In the genomic region with DNA sequence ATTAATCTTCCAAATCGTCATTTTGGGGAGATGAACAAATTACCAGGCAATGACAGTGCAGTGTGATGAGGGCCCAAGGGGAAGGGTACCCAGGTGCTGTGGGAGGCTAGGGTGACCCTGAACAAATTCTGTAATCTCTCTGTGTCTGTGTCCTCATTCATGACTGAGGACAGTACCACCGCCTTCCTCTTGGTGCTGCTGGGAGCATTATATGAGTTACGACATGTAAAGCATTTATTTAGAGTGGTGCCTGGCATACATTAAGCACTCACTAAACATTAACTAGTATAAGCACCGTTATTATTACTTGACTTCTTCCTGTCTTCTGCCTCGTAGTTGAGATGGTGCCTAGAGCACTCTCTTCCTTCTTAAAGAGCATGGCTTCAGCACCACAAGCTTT, we compare ENCODE assay signal across 15 cellular contexts.
A peak's percentile ranks its signal among the peaks of the same experiment; 100 is the strongest.
DNase-seq lines count a peak whose midpoint lies in the region; ATAC-seq, FAIRE-seq and TF ChIP-seq lines count a peak whose summit lies in the region.
"Had no signal": no experiment of that assay in that cellular context is flagged by ENCODE, and none has a peak within 500 bp of the region (broad histone marks: within the 10 kb centered on the region; RNA-seq: fewer than 3 reads in every experiment).

No MANE protein-coding gene starts in this region.

- FAIRE-seq in astrocyte (lab: Jason Lieb, UNC), result no peak

- H2AFZ ChIP-seq in astrocyte (ENCODE audit: low read depth, low read length), result no peak overlapping the region
- H2AFZ ChIP-seq: hepatocyte had no signal

- H3K4me2 ChIP-seq in astrocyte (ENCODE audit: low read length), result no peak overlapping the region
- H3K4me2 ChIP-seq: hepatocyte had no signal

- CTCF ChIA-PET in BJ (lab: Yijun Ruan, JAX), result no interaction called here

- H3K36me3 ChIP-seq in BJ (ENCODE audit: control insufficient read depth, insufficient read depth, low read length) (no peaks in the 10 kb centered on the region), H7 (replicated peaks; ENCODE audit: control insufficient read depth, insufficient read depth, low read length) (no peaks in the 10 kb centered on the region), astrocyte (ENCODE audit: insufficient read depth, low read length) (no peaks in the 10 kb centered on the region)
- H3K36me3 ChIP-seq: neutrophil had no signal

- H3K79me2 ChIP-seq in astrocyte (ENCODE audit: insufficient read depth, low read length), result no peaks in the 10 kb centered on the region
- H3K79me2 ChIP-seq: hepatocyte had no signal

- H3K9me3 Mint-ChIP-seq in astrocyte (ENCODE audit: unreplicated experiment), result peaks cover 5% of the 10 kb centered on the region

- no peaks in the 10 kb centered on the region for H3K36me3 Mint-ChIP-seq in astrocyte (ENCODE audit: low read depth, unreplicated experiment)
- H3K36me3 Mint-ChIP-seq: activated naive CD4-positive, alpha-beta T cell treated with anti-CD3 and anti-CD28 coated beads, Interleukin-2, amount 50 U/mL, for 72 hours had no signal

- H3K27me3 ChIP-seq in BJ (ENCODE audit: control insufficient read depth, insufficient read depth, low read length) (no peaks in the 10 kb centered on the region), H7 (ENCODE audit: control insufficient read depth, insufficient read depth, low read length) (no peaks in the 10 kb centered on the region), astrocyte (ENCODE audit: insufficient read depth, low read length) (no peaks in the 10 kb centered on the region)
- H3K27me3 ChIP-seq: hepatocyte had no signal

- peaks cover 51% of the 10 kb centered on the region for H3K4me1 Mint-ChIP-seq in astrocyte (ENCODE audit: low read depth, unreplicated experiment)
- H3K4me1 Mint-ChIP-seq: activated B cell treated with CpG ODN at 0.5 μM for 24 hours had no signal

- peak; percentile 25 for ATAC-seq in left colon
- ATAC-seq: activated naive CD4-positive, alpha-beta T cell treated with anti-CD3 and anti-CD28 coated beads, Interleukin-2, amount 50 U/mL, for 72 hours had no signal

- H3K27me3 Mint-ChIP-seq in astrocyte (ENCODE audit: low read depth, unreplicated experiment), result no peaks in the 10 kb centered on the region

- no peak overlapping the region for H3K4me3 ChIP-seq in BJ (ENCODE audit: low read depth, low read length)
- H3K4me3 ChIP-seq in H7 (ENCODE audit: insufficient read depth, low read depth, low read length), result no peak overlapping the region
- H3K4me3 ChIP-seq in astrocyte (ENCODE audit: insufficient read depth, low read depth, low read length), result no peak overlapping the region
- H3K4me3 ChIP-seq: hepatocyte had no signal

- POLR2A ChIA-PET in BJ (lab: Charles Lee), result no interaction called here

- intact Hi-C loops in left colon (cut with DNase I, micrococcal nuclease), result no loop called here

- TF ChIP-seq CTCF in BJ (IDR thresholded peaks at IDR 0.05; ENCODE audit: insufficient read depth, low read depth, low read length) (0 out of 2 replicates have a peak, but pooled peaks have one; percentile 4), astrocyte (IDR thresholded peaks at IDR 0.05; ENCODE audit: insufficient read depth, low read depth, low read length) (no peak)

- peak overlapping the region; percentile 21 for H3K27ac Mint-ChIP-seq in astrocyte (ENCODE audit: unreplicated experiment)
- H3K27ac Mint-ChIP-seq: activated B cell treated with CpG ODN at 0.5 μM for 24 hours; activated naive CD4-positive, alpha-beta T cell treated with anti-CD3 and anti-CD28 coated beads, Interleukin-2, amount 50 U/mL, for 72 hours had no signal

- H4K20me1 ChIP-seq in astrocyte (ENCODE audit: insufficient read depth, low read length), result no peaks in the 10 kb centered on the region

- peak overlapping the region; percentile 7 for H3K27ac ChIP-seq in astrocyte (ENCODE audit: low read depth, low read length)
- H3K27ac ChIP-seq: hepatocyte, neutrophil had no signal

- no peak for DNase-seq in BJ (ENCODE audit: low read depth)
- DNase-seq in H7, result peak; percentile 40
- DNase-seq in astrocyte (ENCODE audit: low read depth), result no peak
- no peak for DNase-seq in left colon
- DNase-seq in stimulated activated CD4-positive, alpha-beta T cell treated with anti-CD3 and anti-CD28 coated beads, Interleukin-4, amount 100 ng/mL, for 4 hours, result no peak
- no peak for DNase-seq in NCI-H1694 treated with DMSO at 0.1 percent for 48 hours (lab: John Stamatoyannopoulos, UW)
- DNase-seq in central memory CD4-positive, alpha-beta T cell, result no peak
- DNase-seq: activated B cell treated with CpG ODN at 0.5 μM for 24 hours; activated CD8-positive, alpha-beta memory T cell treated with anti-CD3 and anti-CD28 coated beads, Interleukin-2, amount 50 U/mL, for 48 hours; cerebellar nuclear complex; COR-L47; substantia nigra had no signal

- peaks cover 50% of the 10 kb centered on the region for H3K4me1 ChIP-seq in astrocyte (ENCODE audit: insufficient read depth, low read length)

- no peak overlapping the region for H3K4me3 Mint-ChIP-seq in astrocyte (ENCODE audit: unreplicated experiment)
- H3K4me3 Mint-ChIP-seq: activated B cell treated with CpG ODN at 0.5 μM for 24 hours had no signal

- no peaks in the 10 kb centered on the region for H3K9me3 ChIP-seq in astrocyte (ENCODE audit: insufficient read depth, low read depth, low read length)
- H3K9me3 ChIP-seq: neutrophil had no signal

- no peak overlapping the region for H3K9ac ChIP-seq in astrocyte (ENCODE audit: low read length)
